34 cellular contexts compared by ENCODE assay signal in the genomic region with DNA sequence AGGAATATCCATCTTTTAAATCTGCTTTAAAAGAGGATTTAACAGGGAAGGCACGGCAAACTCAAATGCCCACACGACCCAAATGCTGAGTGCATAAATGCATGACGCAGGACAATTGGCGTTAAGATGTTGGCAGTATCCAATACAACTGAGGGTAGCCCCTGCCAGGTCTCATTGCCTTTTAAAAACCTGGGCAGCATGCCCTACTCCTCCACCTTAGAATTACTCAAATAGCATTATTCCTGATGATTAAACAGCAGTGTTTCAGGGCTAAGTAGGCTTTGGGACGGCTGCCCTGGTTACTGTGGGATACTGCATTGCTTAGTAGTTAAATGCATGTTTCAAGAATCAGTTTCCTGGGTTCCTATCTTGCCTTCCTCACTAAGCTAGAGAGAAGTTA. TPM values are rescaled to one million over a fixed set of nuclear protein-coding genes. Genes with fewer than 3 reads are reported as not detected.
DNase-seq lines count a peak whose midpoint lies in the region; ATAC-seq and TF ChIP-seq lines count a peak whose summit lies in the region.
"Had no signal": no experiment of that assay in that cellular context is flagged by ENCODE, and none has a peak within 500 bp of the region (broad histone marks: within the 10 kb centered on the region; RNA-seq: fewer than 3 reads in every experiment).

No MANE protein-coding gene starts in this region.

- no peak overlapping the region for H3K27ac Mint-ChIP-seq in T-helper 17 cell
- H3K27ac Mint-ChIP-seq in activated CD4-positive, alpha-beta T cell treated with anti-CD3 and anti-CD28 coated beads, Interleukin-2, amount 10 ng/mL, durations not matched to agents 24 days and 14 days, result no peak overlapping the region
- H3K27ac Mint-ChIP-seq: activated CD4-positive, alpha-beta T cell treated with anti-CD3 and anti-CD28 coated beads for 36 hours; CD4-positive, alpha-beta memory T cell; immature natural killer cell; naive B cell; stimulated activated naive CD8-positive, alpha-beta T cell treated with anti-CD3 and anti-CD28 coated beads, Interleukin-15, amount 100 ng/mL, for 72 hours; T-helper 2 cell treated with Interferon-gamma antibody and Interleukin-4, amounts not matched to agents 5 μg/mL and 100 μg/mL, for 36 hours had no signal

- H3K27me3 Mint-ChIP-seq in T-helper 17 cell, result peaks cover 41% of the 10 kb centered on the region
- peaks cover 21% of the 10 kb centered on the region for H3K27me3 Mint-ChIP-seq in activated CD4-positive, alpha-beta T cell treated with anti-CD3 and anti-CD28 coated beads, Interleukin-2, amount 10 ng/mL, durations not matched to agents 24 days and 14 days

- ATAC-seq in Right ventricle myocardium superior (ENCODE audit: poor library complexity), result no peak
- ATAC-seq in T-helper 17 cell, result no peak
- ATAC-seq: activated CD4-positive, alpha-beta T cell treated with anti-CD3 and anti-CD28 coated beads for 36 hours; K562; left lung; PC-3; Right ventricle myocardium inferior; stimulated activated naive CD8-positive, alpha-beta T cell treated with anti-CD3 and anti-CD28 coated beads, Interleukin-15, amount 100 ng/mL, for 72 hours had no signal

- H3K4me1 Mint-ChIP-seq in T-helper 17 cell, result no peaks in the 10 kb centered on the region
- H3K4me1 Mint-ChIP-seq in activated CD4-positive, alpha-beta T cell treated with anti-CD3 and anti-CD28 coated beads, Interleukin-2, amount 10 ng/mL, durations not matched to agents 24 days and 14 days, result no peaks in the 10 kb centered on the region
- H3K4me1 Mint-ChIP-seq: activated CD4-positive, alpha-beta T cell treated with anti-CD3 and anti-CD28 coated beads for 36 hours; CD4-positive, alpha-beta memory T cell; immature natural killer cell; naive B cell; stimulated activated naive CD8-positive, alpha-beta T cell treated with anti-CD3 and anti-CD28 coated beads, Interleukin-15, amount 100 ng/mL, for 72 hours had no signal

- peaks cover 0 to 22% (median 0%) of the 10 kb centered on the region in 45 donors for H3K27me3 ChIP-seq in dorsolateral prefrontal cortex
- H3K27me3 ChIP-seq: brain microvascular endothelial cell, left lung, transverse colon had no signal

- no peaks in the 10 kb centered on the region for H3K36me3 Mint-ChIP-seq in T-helper 17 cell (ENCODE audit: low read depth)
- H3K36me3 Mint-ChIP-seq in activated CD4-positive, alpha-beta T cell treated with anti-CD3 and anti-CD28 coated beads, Interleukin-2, amount 10 ng/mL, durations not matched to agents 24 days and 14 days (ENCODE audit: low read depth), result no peaks in the 10 kb centered on the region
- H3K36me3 Mint-ChIP-seq: immature natural killer cell, naive B cell had no signal

- intact Hi-C loops in dorsolateral prefrontal cortex (cut with DNase I), result no loop called here
- intact Hi-C loops in Right ventricle myocardium superior (cut with DNase I), result no loop called here
- intact Hi-C loops in activated CD4-positive, alpha-beta T cell treated with anti-CD3 and anti-CD28 coated beads, Interleukin-2, amount 10 ng/mL, durations not matched to agents 24 days and 14 days (cut with micrococcal nuclease), result no loop called here

- TF ChIP-seq CTCF in dorsolateral prefrontal cortex (IDR thresholded peaks at IDR 0.05 in 54 of 56, conservative IDR thresholded peaks at IDR 0.05 in 2 of 56; ENCODE audit: low read depth in 1 of 56, partially characterized antibody in 56 of 56), result no peak

- no peak overlapping the region for H3K4me3 Mint-ChIP-seq in T-helper 17 cell
- H3K4me3 Mint-ChIP-seq in activated CD4-positive, alpha-beta T cell treated with anti-CD3 and anti-CD28 coated beads, Interleukin-2, amount 10 ng/mL, durations not matched to agents 24 days and 14 days, result no peak overlapping the region
- H3K4me3 Mint-ChIP-seq: activated CD4-positive, alpha-beta T cell treated with anti-CD3 and anti-CD28 coated beads for 36 hours; CD4-positive, alpha-beta memory T cell; immature natural killer cell; naive B cell; stimulated activated naive CD8-positive, alpha-beta T cell treated with anti-CD3 and anti-CD28 coated beads, Interleukin-15, amount 100 ng/mL, for 72 hours; T-helper 2 cell treated with Interferon-gamma antibody and Interleukin-4, amounts not matched to agents 5 μg/mL and 100 μg/mL, for 36 hours had no signal

- peak overlapping the region in 6 of 59 donors; percentile 8 to 15 (median 10) for H3K4me3 ChIP-seq in dorsolateral prefrontal cortex
- H3K4me3 ChIP-seq: K562, left lung, transverse colon had no signal

- DNase-seq in DMS79 (lab: John Stamatoyannopoulos, UW) (peak; percentile 37), NCI-H446 treated with DMSO at 0.1 percent for 48 hours (lab: John Stamatoyannopoulos, UW) (peak; percentile 63), dorsolateral prefrontal cortex (peak in 6 of 10 donors; percentile 12 to 61 (median 45)), occipital lobe (lab: John Stamatoyannopoulos, UW) (peak; percentile 9), retina (no peak), Right ventricle myocardium superior (no peak), T-helper 17 cell (no peak)
- DNase-seq in activated CD4-positive, alpha-beta T cell treated with anti-CD3 and anti-CD28 coated beads, Interleukin-2, amount 10 ng/mL, durations not matched to agents 24 days and 14 days, result no peak
- DNase-seq: activated CD4-positive, alpha-beta T cell treated with anti-CD3 and anti-CD28 coated beads for 36 hours; activated CD8-positive, alpha-beta memory T cell treated with anti-CD3 and anti-CD28 coated beads for 24 hours; activated gamma-delta T cell; activated T-cell treated with anti-CD3 and anti-CD28 coated beads, Interleukin-2, amount 50 U/mL, for 1 hour; brain microvascular endothelial cell; CD4-positive, alpha-beta memory T cell; effector memory CD4-positive, alpha-beta T cell; erythroblast; foreskin fibroblast; immature natural killer cell; left lung; naive B cell; NCI-H2107; NCI-H510A treated with DMSO at 0.1 percent for 48 hours; NK-92 treated with Interleukin-12 subunit alpha and Interleukin-12 subunit beta, amount 100 ng/mL, for 24 hours; PC-3; small intestine; stimulated activated naive CD8-positive, alpha-beta T cell treated with anti-CD3 and anti-CD28 coated beads, Interleukin-15, amount 100 ng/mL, for 72 hours; transverse colon had no signal

- no peak overlapping the region for H3K27ac ChIP-seq in dorsolateral prefrontal cortex
- H3K27ac ChIP-seq: brain microvascular endothelial cell, left lung, transverse colon had no signal

- H3K9me3 Mint-ChIP-seq in activated CD4-positive, alpha-beta T cell treated with anti-CD3 and anti-CD28 coated beads, Interleukin-2, amount 10 ng/mL, durations not matched to agents 24 days and 14 days, result peaks cover 18% of the 10 kb centered on the region

- H3K9me3 ChIP-seq in T-helper 17 cell (ENCODE audit: control insufficient read depth, low read length, poor library complexity, severe bottlenecking), result peaks cover under 1% of the 10 kb centered on the region
- H3K9me3 ChIP-seq: transverse colon had no signal

RNA-seq across cellular contexts. Expression of a gene that starts 8.1 kb away (rescaled TPM):
- total RNA-seq in dorsolateral prefrontal cortex (1 to 10 TPM in 6 of 120 experiments, under 1 TPM in 42, not detected in 72; 0.26 to 1.4 (median 0.44) TPM), occipital lobe (not detected), Right ventricle myocardium superior (0.11 TPM), T-helper 17 cell (not detected)
- total RNA-seq in activated CD4-positive, alpha-beta T cell treated with anti-CD3 and anti-CD28 coated beads, Interleukin-2, amount 10 ng/mL, durations not matched to agents 24 days and 14 days, result 0.14 TPM in 1 of 2 replicates, not detected in the other
- total RNA-seq: A172; activated CD4-positive, alpha-beta T cell treated with anti-CD3 and anti-CD28 coated beads for 36 hours; CD4-positive, alpha-beta memory T cell; HT1080; left lung; mesenteric fat pad; PC-3; Right ventricle myocardium inferior had no signal

RNA-seq across cellular contexts. Expression of a gene that starts 15.8 kb away (rescaled TPM):
- total RNA-seq in dorsolateral prefrontal cortex, result 100 to 1,000 TPM in 1 of 120 experiments, 10 to 100 TPM in 119; 19.3 to 107 (median 38.4) TPM
- 23.6 TPM for total RNA-seq in occipital lobe
- 15.6 TPM for total RNA-seq in Right ventricle myocardium superior
- total RNA-seq in T-helper 17 cell, result 10 to 100 TPM; 10.5 to 16.1 TPM
- 35.1 and 40.3 TPM in 2 replicates for total RNA-seq in activated CD4-positive, alpha-beta T cell treated with anti-CD3 and anti-CD28 coated beads, Interleukin-2, amount 10 ng/mL, durations not matched to agents 24 days and 14 days

RNA-seq across cellular contexts. Expression of a gene that starts 31.8 kb away (rescaled TPM):
- total RNA-seq in dorsolateral prefrontal cortex (under 1 TPM in 5 of 120 experiments, not detected in 115; 0.32 to 0.55 (median 0.52) TPM), occipital lobe (not detected), Right ventricle myocardium superior (not detected), T-helper 17 cell (not detected)
- not detected in 2 replicates for total RNA-seq in activated CD4-positive, alpha-beta T cell treated with anti-CD3 and anti-CD28 coated beads, Interleukin-2, amount 10 ng/mL, durations not matched to agents 24 days and 14 days
- total RNA-seq: A172; activated CD4-positive, alpha-beta T cell treated with anti-CD3 and anti-CD28 coated beads for 36 hours; CD4-positive, alpha-beta memory T cell; HT1080; K562; MCF 10A; mesenteric fat pad; PC-3; Right ventricle myocardium inferior had no signal

Comparison
In these comparisons a context has a peak if more than half of its experiments do, and no peak if none do; other contexts are left out.
1. DNase-seq: peak in DMS79 (single experiment), NCI-H446 treated with DMSO at 0.1 percent for 48 hours (single experiment), dorsolateral prefrontal cortex (6 of 10) and occipital lobe (single experiment); none in retina (single experiment), Right ventricle myocardium superior (single experiment), T-helper 17 cell (0 of 3) and activated CD4-positive, alpha-beta T cell treated with anti-CD3 and anti-CD28 coated beads, Interleukin-2, amount 10 ng/mL, durations not matched to agents 24 days and 14 days (single experiment).